15 cellular contexts compared by ENCODE assay signal in genomic region chr12:20547788-20548575, GRCh38.
DNase-seq lines count a peak whose midpoint lies in the region; ATAC-seq and TF ChIP-seq lines count a peak whose summit lies in the region.
"Had no signal": no experiment of that assay in that cellular context is flagged by ENCODE, and none has a peak within 500 bp of the region (broad histone marks: within the 10 kb centered on the region; RNA-seq: fewer than 3 reads in every experiment).

No MANE protein-coding gene starts in this region.

- DNase-seq in G401 (ENCODE audit: low spot score) (peak; percentile 45), chondrocyte (ENCODE audit: low spot score) (no peak), left ventricle myocardium superior (no peak), sigmoid colon (no peak), RKO (ENCODE audit: low spot score) (no peak), upper lobe of left lung (no peak), middle frontal gyrus (ENCODE audit: extremely low spot score, low spot score) (no peak)
- DNase-seq: BE2C; effector memory CD8-positive, alpha-beta T cell; HFFc6; MG63; NCI-H1694 treated with DMSO at 0.1 percent for 48 hours; NCI-H446 treated with DMSO at 0.1 percent for 48 hours had no signal

- peaks cover 1% of the 10 kb centered on the region for H3K36me3 Mint-ChIP-seq in chondrocyte (ENCODE audit: low read depth)

- in situ Hi-C loops in G401 (cut with HindIII; ENCODE audit: low sequenced_read_pairs) = no loop called here

- H3K4me1 ChIP-seq in sigmoid colon (peaks cover 0 to 40% (median 26%) of the 10 kb centered on the region in 4 donors), upper lobe of left lung (no peaks in the 10 kb centered on the region)

- intact Hi-C loops in left ventricle myocardium superior (cut with micrococcal nuclease) = no loop called here
- intact Hi-C loops in sigmoid colon (cut with DNase I) = no loop called here

- H3K36me3 ChIP-seq in sigmoid colon (no peaks in the 10 kb centered on the region), upper lobe of left lung (no peaks in the 10 kb centered on the region)
- H3K36me3 ChIP-seq: BE2C, MG63 had no signal

- TF ChIP-seq POLR2A in sigmoid colon (IDR thresholded peaks at IDR 0.05) = no peak
- TF ChIP-seq POLR2A in upper lobe of left lung (IDR thresholded peaks at IDR 0.05) = no peak

- H3K27me3 Mint-ChIP-seq in chondrocyte (ENCODE audit: low read depth) = no peaks in the 10 kb centered on the region
- H3K27me3 Mint-ChIP-seq: effector memory CD8-positive, alpha-beta T cell had no signal

- no peaks in the 10 kb centered on the region for H3K9me3 ChIP-seq in sigmoid colon
- H3K9me3 ChIP-seq in upper lobe of left lung = no peaks in the 10 kb centered on the region
- H3K9me3 ChIP-seq: BE2C, MG63 had no signal

- no peak overlapping the region for H3K4me3 Mint-ChIP-seq in chondrocyte (ENCODE audit: unreplicated experiment)
- H3K4me3 Mint-ChIP-seq: effector memory CD8-positive, alpha-beta T cell; HFFc6 had no signal

- peak overlapping the region; percentile 52 to 67 (median 65) for H3K27ac ChIP-seq in sigmoid colon
- H3K27ac ChIP-seq in upper lobe of left lung = no peak overlapping the region
- H3K27ac ChIP-seq: skin epidermis had no signal

- ATAC-seq in left ventricle myocardium superior = peak; percentile 22
- ATAC-seq in upper lobe of left lung (ENCODE audit: low FRiP score in 2 of 2) = no peak
- ATAC-seq in HG02840 (IDR thresholded peaks at IDR 0.05; ENCODE audit: low FRiP score, unreplicated experiment) = no peak
- ATAC-seq: effector memory CD8-positive, alpha-beta T cell had no signal

- peaks cover 33% of the 10 kb centered on the region for H3K4me1 Mint-ChIP-seq in chondrocyte (ENCODE audit: low read depth)

- H3K4me3 ChIP-seq in sigmoid colon = peak overlapping the region in 1 of 4 donors; percentile 11
- no peak overlapping the region for H3K4me3 ChIP-seq in upper lobe of left lung
- H3K4me3 ChIP-seq: MG63, skin epidermis had no signal

- H3K9me3 Mint-ChIP-seq in chondrocyte (ENCODE audit: low read depth) = no peaks in the 10 kb centered on the region
- H3K9me3 Mint-ChIP-seq: effector memory CD8-positive, alpha-beta T cell had no signal

- H3K27me3 ChIP-seq in sigmoid colon = no peaks in the 10 kb centered on the region
- no peaks in the 10 kb centered on the region for H3K27me3 ChIP-seq in upper lobe of left lung
- H3K27me3 ChIP-seq: BE2C, MG63 had no signal

- H3K27ac Mint-ChIP-seq in chondrocyte (ENCODE audit: unreplicated experiment) = peak overlapping the region; percentile 78
- H3K27ac Mint-ChIP-seq: effector memory CD8-positive, alpha-beta T cell; HFFc6 had no signal

- no peak for TF ChIP-seq EP300 in sigmoid colon (IDR thresholded peaks at IDR 0.05)
- TF ChIP-seq EP300 in upper lobe of left lung (IDR thresholded peaks at IDR 0.05) = no peak

- TF ChIP-seq CTCF in chondrocyte (IDR thresholded peaks at IDR 0.05) = no peak
- no peak for TF ChIP-seq CTCF in sigmoid colon (IDR thresholded peaks at IDR 0.05)
- TF ChIP-seq CTCF in upper lobe of left lung (IDR thresholded peaks at IDR 0.05) = no peak

- WGBS in sigmoid colon, 2 donors = 76 to 78% methylated on average over 2 of the region's 2 CpGs
- WGBS in upper lobe of left lung, 2 donors = 49 to 50% methylated on average over 2 of the region's 2 CpGs

Comparison
In these comparisons a context has a peak if more than half of its experiments do, and no peak if none do; other contexts are left out.
1. H3K27ac ChIP-seq: peak in sigmoid colon (4 of 4); none in upper lobe of left lung (0 of 4).